25 cellular contexts compared by ENCODE assay signal in genomic region chr1:232524056-232524455, GRCh38.
DNase-seq lines count a peak whose midpoint lies in the region; ATAC-seq and TF ChIP-seq lines count a peak whose summit lies in the region.
"Had no signal": no experiment of that assay in that cellular context is flagged by ENCODE, and none has a peak within 500 bp of the region (broad histone marks: within the 10 kb centered on the region; RNA-seq: fewer than 3 reads in every experiment).

No MANE protein-coding gene starts in this region.

- H3K4me3 Mint-ChIP-seq in activated CD4-positive, alpha-beta T cell treated with anti-CD3 and anti-CD28 coated beads for 36 hours: no peak overlapping the region
- H3K4me3 Mint-ChIP-seq in activated CD4-positive, alpha-beta T cell treated with anti-CD3 and anti-CD28 coated beads, Interleukin-2, amount 10 ng/mL, durations not matched to agents 7 days and 5 days: no peak overlapping the region
- peak overlapping the region; percentile 1 for H3K4me3 Mint-ChIP-seq in glutamatergic neuron (ENCODE audit: unreplicated experiment)
- H3K4me3 Mint-ChIP-seq: activated naive CD4-positive, alpha-beta T cell treated with anti-CD3 and anti-CD28 coated beads for 36 hours; activated T-cell treated with anti-CD3 and anti-CD28 coated beads, Interleukin-2, amount 50 U/mL, for 24 hours; naive B cell had no signal

- dilution Hi-C loops in mammary epithelial cell (cut with HindIII; ENCODE audit: low sequenced_read_pairs): no loop called here

- ATAC-seq in activated CD4-positive, alpha-beta T cell treated with anti-CD3 and anti-CD28 coated beads for 36 hours: peak; percentile 30
- no peak for ATAC-seq in HG03378 (IDR thresholded peaks at IDR 0.05; ENCODE audit: unreplicated experiment)
- ATAC-seq: left cardiac atrium had no signal

- H3K9me3 ChIP-seq in mammary epithelial cell (replicated peaks; ENCODE audit: insufficient read depth, low read length): no peaks in the 10 kb centered on the region
- H3K9me3 ChIP-seq: BE2C, esophagus squamous epithelium, right atrium auricular region, upper lobe of left lung had no signal

- no peaks in the 10 kb centered on the region for H3K36me3 ChIP-seq in mammary epithelial cell (ENCODE audit: insufficient read depth, low read length)
- H3K36me3 ChIP-seq: BE2C, esophagus squamous epithelium, right atrium auricular region, upper lobe of left lung had no signal

- intact Hi-C loops in activated CD4-positive, alpha-beta T cell treated with anti-CD3 and anti-CD28 coated beads for 36 hours (cut with DNase I, micrococcal nuclease): no loop called here
- intact Hi-C loops in mammary epithelial cell (cut with micrococcal nuclease): no loop called here

- CTCF ChIA-PET in activated CD4-positive, alpha-beta T cell treated with anti-CD3 and anti-CD28 coated beads for 36 hours (lab: Charles Lee): no interaction called here
- CTCF ChIA-PET in activated CD4-positive, alpha-beta T cell treated with anti-CD3 and anti-CD28 coated beads, Interleukin-2, amount 10 ng/mL, durations not matched to agents 7 days and 5 days (lab: Charles Lee): no interaction called here
- CTCF ChIA-PET in mammary epithelial cell (lab: Charles Lee; ENCODE audit: low non-redundant PET): no interaction called here

- no peak overlapping the region for H3K4me3 ChIP-seq in mammary epithelial cell (replicated peaks in 1 of 3; ENCODE audit: insufficient read depth in 1 of 3, low read depth in 2 of 3, low read length in 3 of 3)
- H3K4me3 ChIP-seq: esophagus squamous epithelium, right atrium auricular region, upper lobe of left lung had no signal

- peak overlapping the region; percentile 43 for H3K4me2 ChIP-seq in mammary epithelial cell (ENCODE audit: insufficient read depth, low read depth, low read length)

- H3K9me3 Mint-ChIP-seq in activated CD4-positive, alpha-beta T cell treated with anti-CD3 and anti-CD28 coated beads for 36 hours (ENCODE audit: low read depth): no peaks in the 10 kb centered on the region
- H3K9me3 Mint-ChIP-seq in activated CD4-positive, alpha-beta T cell treated with anti-CD3 and anti-CD28 coated beads, Interleukin-2, amount 10 ng/mL, durations not matched to agents 7 days and 5 days: no peaks in the 10 kb centered on the region
- peaks cover 4% of the 10 kb centered on the region for H3K9me3 Mint-ChIP-seq in glutamatergic neuron (ENCODE audit: unreplicated experiment)
- H3K9me3 Mint-ChIP-seq: activated naive CD4-positive, alpha-beta T cell treated with anti-CD3 and anti-CD28 coated beads for 36 hours; activated T-cell treated with anti-CD3 and anti-CD28 coated beads, Interleukin-2, amount 50 U/mL, for 24 hours; naive B cell had no signal

- BruUV-seq in mammary epithelial cell (replicated peaks; lab: Mats Ljungman, UMichigan): no TSS peak

- no peak for DNase-seq in activated CD4-positive, alpha-beta T cell treated with anti-CD3 and anti-CD28 coated beads for 36 hours
- DNase-seq in activated CD4-positive, alpha-beta T cell treated with anti-CD3 and anti-CD28 coated beads, Interleukin-2, amount 10 ng/mL, durations not matched to agents 7 days and 5 days: no peak
- peak; percentile 62 for DNase-seq in mammary epithelial cell
- no peak for DNase-seq in glutamatergic neuron
- peak; percentile 6 for DNase-seq in stromal cell of bone marrow (ENCODE audit: low read depth)
- DNase-seq in nucleus accumbens (lab: John Stamatoyannopoulos, UW): no peak
- no peak for DNase-seq in stimulated activated CD4-positive, alpha-beta T cell treated with anti-CD3 and anti-CD28 coated beads, Interleukin-2, amount 100 ng/mL, for 48 hours
- DNase-seq: 8988T; activated CD4-positive, CD25-positive, alpha-beta regulatory T cell treated with anti-CD3 and anti-CD28 coated beads, Interleukin-2, amount 50 U/mL, for 72 hours; activated CD8-positive, alpha-beta memory T cell treated with anti-CD3 and anti-CD28 coated beads for 24 hours; activated naive CD4-positive, alpha-beta T cell treated with anti-CD3 and anti-CD28 coated beads for 36 hours; activated T-cell treated with anti-CD3 and anti-CD28 coated beads, Interleukin-2, amount 50 U/mL, for 24 hours; BE2C; COR-L47; esophagus squamous epithelium; left cardiac atrium; mesendoderm; naive B cell; NCI-H146; NCI-H524; stimulated activated CD4-positive, alpha-beta T cell treated with anti-CD3 and anti-CD28 coated beads, Interleukin-12 subunit alpha, Interleukin-12 subunit beta, amount 100 ng/mL, for 4 hours; upper lobe of left lung had no signal

- POLR2A ChIA-PET in activated CD4-positive, alpha-beta T cell treated with anti-CD3 and anti-CD28 coated beads for 36 hours (lab: Charles Lee): interaction anchor here (0.8 kb wide), 1 partner anchor 11 kb away, joined by 3 read pairs; no protein-coding TSS in a partner anchor
- POLR2A ChIA-PET in activated CD4-positive, alpha-beta T cell treated with anti-CD3 and anti-CD28 coated beads, Interleukin-2, amount 10 ng/mL, durations not matched to agents 7 days and 5 days (lab: Charles Lee): no interaction called here

- H3K36me3 Mint-ChIP-seq in activated CD4-positive, alpha-beta T cell treated with anti-CD3 and anti-CD28 coated beads for 36 hours (ENCODE audit: low read depth): no peaks in the 10 kb centered on the region
- no peaks in the 10 kb centered on the region for H3K36me3 Mint-ChIP-seq in activated CD4-positive, alpha-beta T cell treated with anti-CD3 and anti-CD28 coated beads, Interleukin-2, amount 10 ng/mL, durations not matched to agents 7 days and 5 days (ENCODE audit: low read depth)
- H3K36me3 Mint-ChIP-seq in glutamatergic neuron (ENCODE audit: unreplicated experiment): no peaks in the 10 kb centered on the region
- H3K36me3 Mint-ChIP-seq: naive B cell had no signal

- no peaks in the 10 kb centered on the region for H3K79me2 ChIP-seq in mammary epithelial cell (ENCODE audit: insufficient read depth, low read length)

- no peaks in the 10 kb centered on the region for H3K27me3 ChIP-seq in mammary epithelial cell (ENCODE audit: insufficient read depth, low read length)
- H3K27me3 ChIP-seq: BE2C, esophagus squamous epithelium, right atrium auricular region, upper lobe of left lung had no signal

- peaks cover 2% of the 10 kb centered on the region for H3K27me3 Mint-ChIP-seq in activated CD4-positive, alpha-beta T cell treated with anti-CD3 and anti-CD28 coated beads for 36 hours
- peaks cover 3% of the 10 kb centered on the region for H3K27me3 Mint-ChIP-seq in activated CD4-positive, alpha-beta T cell treated with anti-CD3 and anti-CD28 coated beads, Interleukin-2, amount 10 ng/mL, durations not matched to agents 7 days and 5 days
- no peaks in the 10 kb centered on the region for H3K27me3 Mint-ChIP-seq in glutamatergic neuron (ENCODE audit: unreplicated experiment)

- no peak overlapping the region for H3K27ac Mint-ChIP-seq in activated CD4-positive, alpha-beta T cell treated with anti-CD3 and anti-CD28 coated beads for 36 hours
- no peak overlapping the region for H3K27ac Mint-ChIP-seq in activated CD4-positive, alpha-beta T cell treated with anti-CD3 and anti-CD28 coated beads, Interleukin-2, amount 10 ng/mL, durations not matched to agents 7 days and 5 days
- H3K27ac Mint-ChIP-seq in glutamatergic neuron (ENCODE audit: unreplicated experiment): peak overlapping the region; percentile 49
- H3K27ac Mint-ChIP-seq: activated naive CD4-positive, alpha-beta T cell treated with anti-CD3 and anti-CD28 coated beads for 36 hours; activated T-cell treated with anti-CD3 and anti-CD28 coated beads, Interleukin-2, amount 50 U/mL, for 24 hours; naive B cell had no signal

- no peak overlapping the region for H3K27ac ChIP-seq in mammary epithelial cell (ENCODE audit: insufficient read depth, low read depth, low read length)
- H3K27ac ChIP-seq: right atrium auricular region, RWPE1, upper lobe of left lung had no signal

- peaks cover 18% of the 10 kb centered on the region for H3K4me1 ChIP-seq in mammary epithelial cell (ENCODE audit: insufficient read depth, low read length)
- H3K4me1 ChIP-seq: BE2C had no signal

- H4K20me1 ChIP-seq in mammary epithelial cell (ENCODE audit: insufficient read depth, low read length): no peaks in the 10 kb centered on the region

- H3K9ac ChIP-seq in mammary epithelial cell (ENCODE audit: insufficient read depth, low read length): no peak overlapping the region

- TF ChIP-seq CTCF in mammary epithelial cell (conservative IDR thresholded peaks at IDR 0.05 in 1 of 2, IDR thresholded peaks at IDR 0.05 in 1 of 2; ENCODE audit: extremely low read depth in 1 of 2, insufficient read depth in 1 of 2, low read depth in 1 of 2, low read length in 2 of 2): no peak
- TF ChIP-seq CTCF in glutamatergic neuron (IDR thresholded peaks at IDR 0.05; ENCODE audit: partially characterized antibody, unreplicated experiment): no peak

- H3K4me1 Mint-ChIP-seq in activated CD4-positive, alpha-beta T cell treated with anti-CD3 and anti-CD28 coated beads for 36 hours: peaks cover 14% of the 10 kb centered on the region
- H3K4me1 Mint-ChIP-seq in activated CD4-positive, alpha-beta T cell treated with anti-CD3 and anti-CD28 coated beads, Interleukin-2, amount 10 ng/mL, durations not matched to agents 7 days and 5 days: peaks cover 11% of the 10 kb centered on the region
- peaks cover 65% of the 10 kb centered on the region for H3K4me1 Mint-ChIP-seq in glutamatergic neuron (ENCODE audit: low read depth, unreplicated experiment)
- H3K4me1 Mint-ChIP-seq: naive B cell had no signal

- peak overlapping the region; percentile 37 for H2AFZ ChIP-seq in mammary epithelial cell (ENCODE audit: low read depth, low read length)

- WGBS in mammary epithelial cell (ENCODE audit: low coverage, missing lambda C conversion rate): 21% methylated on average over 2 of the region's 2 CpGs

- in situ Hi-C loops in mammary epithelial cell (cut with MboI; ENCODE audit: low sequenced_read_pairs in 2 of 2): no loop called here

Comparison
In these comparisons a context has a peak if more than half of its experiments do, and no peak if none do; other contexts are left out.
1. DNase-seq: peak in mammary epithelial cell (single experiment) and stromal cell of bone marrow (single experiment); none in activated CD4-positive, alpha-beta T cell treated with anti-CD3 and anti-CD28 coated beads for 36 hours (single experiment), activated CD4-positive, alpha-beta T cell treated with anti-CD3 and anti-CD28 coated beads, Interleukin-2, amount 10 ng/mL, durations not matched to agents 7 days and 5 days (single experiment), glutamatergic neuron (single experiment), nucleus accumbens (0 of 56) and stimulated activated CD4-positive, alpha-beta T cell treated with anti-CD3 and anti-CD28 coated beads, Interleukin-2, amount 100 ng/mL, for 48 hours (0 of 2).